Comparison of ENCODE assay signal across 27 cellular contexts in the genomic region with DNA sequence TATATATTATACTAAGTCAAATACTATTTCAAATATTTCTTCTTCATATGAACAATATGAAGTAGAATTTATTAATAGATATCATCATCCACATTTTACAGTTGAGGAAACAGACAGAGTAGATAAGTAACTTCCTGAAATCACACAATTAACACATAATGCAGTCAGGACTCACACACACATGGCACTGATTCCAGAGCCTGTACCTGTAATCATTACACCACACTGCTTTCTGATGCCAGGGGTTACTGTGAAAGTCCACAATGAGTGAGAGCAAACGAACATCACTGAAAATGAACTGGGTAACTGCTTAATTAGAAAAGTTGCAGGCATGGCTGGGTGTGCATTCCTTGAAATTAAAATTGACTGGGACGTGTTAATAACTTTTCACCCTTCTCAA.
"Had no signal": no experiment of that assay in that cellular context is flagged by ENCODE, and none has a peak within 500 bp of the region (broad histone marks: within the 10 kb centered on the region; RNA-seq: fewer than 3 reads in every experiment).

No MANE protein-coding gene starts in this region.

- H3K4me3 ChIP-seq: cardiac muscle cell, colonic mucosa, left lung, ovary, skin epidermis, thyroid gland, upper lobe of left lung had no signal

- H3K27me3 ChIP-seq: cardiac muscle cell, colonic mucosa, foreskin keratinocyte, left lung, ovary, thyroid gland, upper lobe of left lung had no signal

- H3K9me3 ChIP-seq: colonic mucosa, ovary, thyroid gland had no signal

- ATAC-seq: esophagus mucosa; foreskin keratinocyte; left lung; naive thymus-derived CD8-positive, alpha-beta T cell; sciatic nerve; stimulated activated naive CD8-positive, alpha-beta T cell treated with anti-CD3 and anti-CD28 coated beads, Interleukin-15, amount 100 ng/mL, for 72 hours had no signal

- FAIRE-seq: keratinocyte, urothelium cell line had no signal

- DNase-seq: colonic mucosa; effector CD8-positive, alpha-beta T cell; endodermal cell; foreskin keratinocyte; hypothalamus; mammary epithelial cell; mesendoderm; midbrain; naive thymus-derived CD8-positive, alpha-beta T cell; occipital lobe; ovary; posterior cingulate gyrus; stimulated activated CD4-positive, alpha-beta T cell treated with anti-CD3 and anti-CD28 coated beads, Interleukin-1b, Interleukin-23, amount 100 ng/mL, for 48 hours; stimulated activated CD4-positive, alpha-beta T cell treated with anti-CD3 and anti-CD28 coated beads, Interleukin-4, amount 100 ng/mL, for 1 hour; stimulated activated CD8-positive, alpha-beta memory T cell treated with anti-CD3 and anti-CD28 coated beads, Interleukin-4, amount 100 ng/mL, for 48 hours; stimulated activated naive CD4-positive, alpha-beta T cell; stimulated activated naive CD8-positive, alpha-beta T cell treated with anti-CD3 and anti-CD28 coated beads, Interleukin-15, amount 100 ng/mL, for 72 hours; thyroid gland; upper lobe of left lung had no signal

- H3K27ac ChIP-seq: cardiac muscle cell, colonic mucosa, epithelial cell of prostate, foreskin keratinocyte, left lung, ovary, skin epidermis, thyroid gland, upper lobe of left lung had no signal

- H3K4me1 ChIP-seq: colonic mucosa, foreskin keratinocyte, left lung, thyroid gland, upper lobe of left lung had no signal

- H3K36me3 ChIP-seq: cardiac muscle cell, colonic mucosa, left lung, ovary, thyroid gland, upper lobe of left lung had no signal
